ENCODE assay signal across 1 cellular context in genomic region chr21:33383056-33383888, GRCh38.
A peak's percentile ranks its signal among the peaks of the same experiment; 100 is the strongest.
TF ChIP-seq lines count a peak whose summit lies in the region.

No MANE protein-coding gene starts in this region.

TF ChIP-seq in HepG2, 621 proteins besides CTCF, POLR2A, EP300 and RAD21 (continued from another document and continues in another):
- no peak for TF ChIP-seq HMGXB3 (CRISPR knock-in tag; IDR thresholded peaks at IDR 0.05; ENCODE audit: borderline replicate concordance)
- TF ChIP-seq HINFP (CRISPR knock-in tag; IDR thresholded peaks at IDR 0.05; ENCODE audit: low read depth) = 0 out of 2 replicates have a peak, but pooled peaks have one; percentile 55
- TF ChIP-seq NCOA2 (CRISPR knock-in tag; IDR thresholded peaks at IDR 0.05) = peak; percentile 84
- no peak for TF ChIP-seq SIX4 (CRISPR knock-in tag; IDR thresholded peaks at IDR 0.05)
- peak; percentile 92 for TF ChIP-seq JUNB (CRISPR knock-in tag; IDR thresholded peaks at IDR 0.05; ENCODE audit: borderline replicate concordance)
- TF ChIP-seq EHMT2 (IDR thresholded peaks at IDR 0.05; ENCODE audit: borderline replicate concordance, low read depth, low read length) = no peak
- no peak for TF ChIP-seq FOXK2 (IDR thresholded peaks at IDR 0.05)
- no peak for TF ChIP-seq ATF5 (CRISPR knock-in tag; IDR thresholded peaks at IDR 0.05; ENCODE audit: low read depth)
- TF ChIP-seq ZNF225 (CRISPR knock-in tag; IDR thresholded peaks at IDR 0.05) = no peak
- TF ChIP-seq ZFYVE20 (CRISPR knock-in tag; IDR thresholded peaks at IDR 0.05; ENCODE audit: borderline replicate concordance, low read depth) = no peak
- peak; percentile 69; the same call in 1 of the 2 replicates for TF ChIP-seq CSRNP1 (CRISPR knock-in tag; IDR thresholded peaks at IDR 0.05)
- no peak for TF ChIP-seq XBP1 (CRISPR knock-in tag; IDR thresholded peaks at IDR 0.05)
- TF ChIP-seq ZSCAN20 (CRISPR knock-in tag; IDR thresholded peaks at IDR 0.05; ENCODE audit: borderline replicate concordance) = no peak
- no peak; the same call in 1 of the 2 replicates for TF ChIP-seq SAFB2 (CRISPR knock-in tag; IDR thresholded peaks at IDR 0.05; ENCODE audit: borderline replicate concordance, low read depth)
- peak; percentile 76 for TF ChIP-seq PHF21A (CRISPR knock-in tag; IDR thresholded peaks at IDR 0.05)
- peak; percentile 51; the same call in 1 of the 2 replicates for TF ChIP-seq KDM2A (CRISPR knock-in tag; IDR thresholded peaks at IDR 0.05; ENCODE audit: borderline replicate concordance, low read depth)
- no peak for TF ChIP-seq ZZZ3 (CRISPR knock-in tag; IDR thresholded peaks at IDR 0.05; ENCODE audit: borderline replicate concordance)
- TF ChIP-seq BRCA1 (CRISPR knock-in tag; IDR thresholded peaks at IDR 0.05) = no peak
- no peak for TF ChIP-seq PRDM15 (CRISPR knock-in tag; IDR thresholded peaks at IDR 0.05)
- peak; percentile 59 for TF ChIP-seq RAD51 (IDR thresholded peaks at IDR 0.05; ENCODE audit: borderline replicate concordance)
- TF ChIP-seq NR1H2 (CRISPR knock-in tag; IDR thresholded peaks at IDR 0.05; ENCODE audit: borderline replicate concordance, low read depth) = no peak
- no peak for TF ChIP-seq CEBPZ (IDR thresholded peaks at IDR 0.05; ENCODE audit: low read length)
- TF ChIP-seq HES4 (CRISPR knock-in tag; IDR thresholded peaks at IDR 0.05; ENCODE audit: borderline replicate concordance) = no peak
- no peak for TF ChIP-seq KLF13 (CRISPR knock-in tag; IDR thresholded peaks at IDR 0.05)
- peak; percentile 85 for TF ChIP-seq HDAC1 (CRISPR knock-in tag; IDR thresholded peaks at IDR 0.05)
- no peak for TF ChIP-seq ZNF333 (CRISPR knock-in tag; IDR thresholded peaks at IDR 0.05; ENCODE audit: borderline replicate concordance)
- TF ChIP-seq ZNF747 (CRISPR knock-in tag; IDR thresholded peaks at IDR 0.05; ENCODE audit: borderline replicate concordance) = peak; percentile 16; the same call in 1 of the 2 replicates
- no peak for TF ChIP-seq NBN (conservative IDR thresholded peaks at IDR 0.05)
- no peak for TF ChIP-seq ZBTB14 (CRISPR knock-in tag; IDR thresholded peaks at IDR 0.05)
- TF ChIP-seq ZNF331 (CRISPR knock-in tag; IDR thresholded peaks at IDR 0.05) = peak; percentile 55; the same call in 1 of the 2 replicates
- TF ChIP-seq PAXIP1 (CRISPR knock-in tag; conservative IDR thresholded peaks at IDR 0.05) = peak; percentile 71
- no peak for TF ChIP-seq ZNF781 (CRISPR knock-in tag; IDR thresholded peaks at IDR 0.05; ENCODE audit: borderline replicate concordance, not compliant biosample characterization)
- TF ChIP-seq BCL3 (CRISPR knock-in tag; IDR thresholded peaks at IDR 0.05) = peak; percentile 69; the same call in 1 of the 2 replicates
